ENCODE assay signal across 20 cellular contexts in genomic region chr3:144033235-144033579, GRCh38.
"Had no signal": no experiment of that assay in that cellular context is flagged by ENCODE, and none has a peak within 500 bp of the region (broad histone marks: within the 10 kb centered on the region; RNA-seq: fewer than 3 reads in every experiment).

No MANE protein-coding gene starts in this region.

- H3K27ac ChIP-seq: body of pancreas, psoas muscle, suprapubic skin, VCaP had no signal

- H3K27me3 Mint-ChIP-seq: activated CD4-positive, alpha-beta memory T cell treated with anti-CD3 and anti-CD28 coated beads, Interleukin-2, amount 10 ng/mL, durations not matched to agents 7 days and 5 days; activated T-helper 17 cell treated with anti-CD3 and anti-CD28 coated beads, Interleukin-2, amount 50 U/mL, for 72 hours; central memory CD8-positive, alpha-beta T cell; dendritic cell treated with granulocyte-macrophage colony-stimulating factor and Interleukin-4, amounts not matched to agents 40 ng/mL and 50 ng/mL, for 4 days; T-cell had no signal

- H3K27ac Mint-ChIP-seq: activated CD4-positive, alpha-beta memory T cell treated with anti-CD3 and anti-CD28 coated beads, Interleukin-2, amount 10 ng/mL, durations not matched to agents 7 days and 5 days; activated naive CD4-positive, alpha-beta T cell treated with anti-CD3 and anti-CD28 coated beads for 36 hours; activated T-helper 17 cell treated with anti-CD3 and anti-CD28 coated beads, Interleukin-2, amount 50 U/mL, for 72 hours; dendritic cell treated with granulocyte-macrophage colony-stimulating factor and Interleukin-4, amounts not matched to agents 40 ng/mL and 50 ng/mL, for 4 days; T-cell had no signal

- H3K4me1 Mint-ChIP-seq: activated T-helper 17 cell treated with anti-CD3 and anti-CD28 coated beads, Interleukin-2, amount 50 U/mL, for 72 hours had no signal

- ATAC-seq: body of pancreas, left colon, psoas muscle, sciatic nerve, T-cell had no signal

- H3K4me3 ChIP-seq: body of pancreas, psoas muscle, suprapubic skin had no signal

- H3K36me3 Mint-ChIP-seq: T-cell had no signal

- H3K9me3 Mint-ChIP-seq: activated CD4-positive, alpha-beta memory T cell treated with anti-CD3 and anti-CD28 coated beads, Interleukin-2, amount 10 ng/mL, durations not matched to agents 7 days and 5 days; activated naive CD4-positive, alpha-beta T cell treated with anti-CD3 and anti-CD28 coated beads for 36 hours; activated T-helper 17 cell treated with anti-CD3 and anti-CD28 coated beads, Interleukin-2, amount 50 U/mL, for 72 hours; central memory CD8-positive, alpha-beta T cell; dendritic cell treated with granulocyte-macrophage colony-stimulating factor and Interleukin-4, amounts not matched to agents 40 ng/mL and 50 ng/mL, for 4 days; nephron; T-cell had no signal

- H3K36me3 ChIP-seq: suprapubic skin had no signal

- DNase-seq: activated CD4-positive, alpha-beta memory T cell treated with anti-CD3 and anti-CD28 coated beads, Interleukin-2, amount 10 ng/mL, durations not matched to agents 7 days and 5 days; activated CD8-positive, alpha-beta memory T cell treated with anti-CD3 and anti-CD28 coated beads, Interleukin-2, amount 50 U/mL, for 4 hours; activated naive CD4-positive, alpha-beta T cell treated with anti-CD3 and anti-CD28 coated beads for 36 hours; body of pancreas; erythroblast; left colon; occipital lobe; psoas muscle; stimulated activated CD4-positive, alpha-beta T cell treated with anti-CD3 and anti-CD28 coated beads, Interleukin-12 subunit alpha, Interleukin-12 subunit beta, amount 100 ng/mL, for 4 hours; stimulated activated CD4-positive, alpha-beta T cell treated with anti-CD3 and anti-CD28 coated beads, Interleukin-2, amount 100 ng/mL, for 48 hours; stimulated activated naive CD4-positive, alpha-beta T cell treated with Interleukin-2 at 50 U/mL for 16 hours; T-cell; T1000 had no signal

- H3K4me3 Mint-ChIP-seq: activated CD4-positive, alpha-beta memory T cell treated with anti-CD3 and anti-CD28 coated beads, Interleukin-2, amount 10 ng/mL, durations not matched to agents 7 days and 5 days; activated naive CD4-positive, alpha-beta T cell treated with anti-CD3 and anti-CD28 coated beads for 36 hours; activated T-helper 17 cell treated with anti-CD3 and anti-CD28 coated beads, Interleukin-2, amount 50 U/mL, for 72 hours; dendritic cell treated with granulocyte-macrophage colony-stimulating factor and Interleukin-4, amounts not matched to agents 40 ng/mL and 50 ng/mL, for 4 days; nephron had no signal

- H3K27me3 ChIP-seq: body of pancreas, suprapubic skin had no signal

- H3K9me3 ChIP-seq: body of pancreas, psoas muscle, suprapubic skin had no signal
